ENCODE assay signal across 10 cellular contexts in the genomic region with DNA sequence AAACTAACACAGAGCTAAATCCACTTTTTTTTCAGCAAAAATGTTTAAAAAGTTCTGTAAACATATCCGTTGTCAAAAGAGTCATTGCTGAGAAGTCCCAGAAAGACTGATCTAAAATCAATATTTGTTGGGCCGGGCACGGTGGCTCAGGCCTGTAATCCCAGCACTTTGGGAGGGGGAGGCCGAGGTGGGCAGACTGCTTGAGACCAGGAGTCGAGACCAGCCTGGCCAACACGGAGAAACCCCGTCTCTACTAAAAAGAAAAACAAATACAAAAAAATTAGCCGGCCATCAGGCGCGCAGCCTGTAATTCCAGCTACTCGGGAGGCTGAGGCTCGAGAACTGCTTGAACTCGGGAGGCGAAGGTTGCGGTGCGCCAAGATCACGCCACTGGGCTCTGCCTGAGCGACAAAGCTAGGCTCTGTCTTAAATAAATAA. TPM values are rescaled to one million over a fixed set of nuclear protein-coding genes. Genes with fewer than 3 reads are reported as not detected.
DNase-seq lines count a peak whose midpoint lies in the region; ATAC-seq and TF ChIP-seq lines count a peak whose summit lies in the region.
"Had no signal": no experiment of that assay in that cellular context is flagged by ENCODE, and none has a peak within 500 bp of the region (broad histone marks: within the 10 kb centered on the region; RNA-seq: fewer than 3 reads in every experiment).

No MANE protein-coding gene starts in this region.

- H2BK5ac ChIP-seq in H9 (ENCODE audit: insufficient read length, low read length): no peak overlapping the region

- H3K4ac ChIP-seq in H9 (ENCODE audit: low read depth, low read length): no peak overlapping the region

- H3K9me3 ChIP-seq in H9 (ENCODE audit: control insufficient read depth, low read depth, low read length): no peaks in the 10 kb centered on the region

- no peak overlapping the region for H3K56ac ChIP-seq in H9 (ENCODE audit: insufficient read length, low read depth, low read length)

- no peak overlapping the region for H4K5ac ChIP-seq in H9 (ENCODE audit: insufficient read length, low read depth, low read length)

- H3K27ac ChIP-seq in C4-2B: peak overlapping the region; percentile 95
- H3K27ac ChIP-seq in H9 (ENCODE audit: insufficient read length, low read depth, low read length): no peak overlapping the region
- peak overlapping the region; percentile 90 for H3K27ac ChIP-seq in VCaP

- H4K91ac ChIP-seq in H9 (ENCODE audit: insufficient read length, low read depth, low read length): no peak overlapping the region

- no peak overlapping the region for H3K18ac ChIP-seq in H9 (ENCODE audit: insufficient read length, low read depth, low read length)

- H3K9me3 Mint-ChIP-seq in H9: no peaks in the 10 kb centered on the region; a peak in 2 of 5 replicates
- H3K9me3 Mint-ChIP-seq in immature natural killer cell: peaks cover 0 to under 1% (median 0%) of the 10 kb centered on the region in 6 donors

- no CpG with 5 or more reads among the region's 18 CpGs for WGBS in H9 (ENCODE audit: extremely low coverage, insufficient read length, low lambda C conversion rate)

- peaks cover 3% of the 10 kb centered on the region for H4K20me1 ChIP-seq in H9 (ENCODE audit: control insufficient read depth, insufficient read depth, insufficient read length)

- H3K4me2 ChIP-seq in H9 (ENCODE audit: insufficient read depth, insufficient read length, low read length): peak overlapping the region; percentile 80

- no peak overlapping the region for H2BK12ac ChIP-seq in H9 (ENCODE audit: insufficient read length, low read depth, low read length)

- TF ChIP-seq CTCF in C4-2B (conservative IDR thresholded peaks at IDR 0.05): no peak
- no peak for TF ChIP-seq CTCF in H9 (conservative IDR thresholded peaks at IDR 0.05)
- no peak for TF ChIP-seq CTCF in VCaP (conservative IDR thresholded peaks at IDR 0.05)

- no peak overlapping the region for H3K14ac ChIP-seq in H9 (ENCODE audit: insufficient read depth, low read length)

- H2AK5ac ChIP-seq in H9 (ENCODE audit: insufficient read length, low read length): no peak overlapping the region

- no peak overlapping the region for H3K23ac ChIP-seq in H9 (ENCODE audit: insufficient read length, low read depth, low read length)

- H2BK15ac ChIP-seq in H9 (ENCODE audit: low read depth, low read length): no peak overlapping the region

- H3T11ph ChIP-seq in H9 (ENCODE audit: low read length): no peak overlapping the region

- peaks cover 6% of the 10 kb centered on the region; the same call in 1 of the 2 replicates for H3K79me2 ChIP-seq in H9 (ENCODE audit: insufficient read depth, low read length)

- no peaks in the 10 kb centered on the region for H3K4me1 ChIP-seq in H9 (ENCODE audit: insufficient read depth, low read length)

- H3K79me1 ChIP-seq in H9 (ENCODE audit: insufficient read depth, low read depth, low read length, poor library complexity, severe bottlenecking): peaks cover 2% of the 10 kb centered on the region

- H4K8ac ChIP-seq in H9 (replicated peaks; ENCODE audit: insufficient read length, low read depth, low read length): no peak overlapping the region

- H3K27ac Mint-ChIP-seq in H9 (no peak overlapping the region), immature natural killer cell (peak overlapping the region in 2 of 6 donors; percentile 7 to 66)

- no peak for ATAC-seq in HG03521 (IDR thresholded peaks at IDR 0.05; ENCODE audit: unreplicated experiment)

- H2BK20ac ChIP-seq in H9 (ENCODE audit: low read depth, low read length, poor library complexity, severe bottlenecking): no peak overlapping the region

- peaks cover 10 to 31% (median 30%) of the 10 kb centered on the region in 3 experiments for H3K36me3 Mint-ChIP-seq in H9 (ENCODE audit: insufficient read depth in 1 of 3, low read depth in 3 of 3)
- peaks cover 0 to 9% (median 7%) of the 10 kb centered on the region in 3 donors for H3K36me3 Mint-ChIP-seq in immature natural killer cell

- DNase-seq in H9 (no peak), immature natural killer cell (no peak), NCI-H187 treated with DMSO at 0.1 percent for 48 hours (lab: John Stamatoyannopoulos, UW) (no peak), iPS-NIHi7 (ENCODE audit: extremely low spot score) (no peak), NCI-H146 treated with DMSO at 0.1 percent for 48 hours (lab: John Stamatoyannopoulos, UW; ENCODE audit: unreplicated experiment) (no peak)
- DNase-seq: KG1; stimulated activated CD4-positive, alpha-beta T cell treated with anti-CD3 and anti-CD28 coated beads, Interleukin-4, amount 100 ng/mL, for 1 hour had no signal

- H3K4me1 Mint-ChIP-seq in H9 (peaks cover 21 to 25% of the 10 kb centered on the region in 2 experiments), immature natural killer cell (peaks cover 20 to 44% of the 10 kb centered on the region in 2 donors)

- no peaks in the 10 kb centered on the region for H3K27me3 ChIP-seq in H9 (ENCODE audit: insufficient read depth, low read length)

- no peak overlapping the region for H2AFZ ChIP-seq in H9 (ENCODE audit: low read length)

- H2BK120ac ChIP-seq in H9 (ENCODE audit: low read depth, low read length, poor library complexity, severe bottlenecking): no peak overlapping the region

- H3K23me2 ChIP-seq in H9 (ENCODE audit: insufficient read length, low read depth, low read length, poor library complexity, severe bottlenecking): peaks cover 8% of the 10 kb centered on the region

- H3K27me3 Mint-ChIP-seq in H9 (ENCODE audit: low read depth) (peaks cover 16% of the 10 kb centered on the region), immature natural killer cell (ENCODE audit: low read depth in 3 of 3) (no peaks in the 10 kb centered on the region)

- H3K4me3 Mint-ChIP-seq in H9 (peak overlapping the region; percentile 67 to 80), immature natural killer cell (peak overlapping the region in 4 of 5 donors; percentile 5 to 49 (median 26))

- no peak overlapping the region for H3K9ac ChIP-seq in H9 (ENCODE audit: extremely low read depth, insufficient read length, low read length)

RNA-seq across cellular contexts. Expression of a gene that starts 1.4 kb away (rescaled TPM):
- 133 and 134 TPM in 2 replicates for total RNA-seq in H9 (2021)
- 10 to 100 TPM; 80.6 to 95.7 (median 84.3) TPM for polyA plus RNA-seq in immature natural killer cell
